ENCODE assay signal across 13 cellular contexts in genomic region chr5:158725223-158725825, GRCh38.
DNase-seq lines count a peak whose midpoint lies in the region; ATAC-seq and TF ChIP-seq lines count a peak whose summit lies in the region.
"Had no signal": no experiment of that assay in that cellular context is flagged by ENCODE, and none has a peak within 500 bp of the region (broad histone marks: within the 10 kb centered on the region; RNA-seq: fewer than 3 reads in every experiment).

No MANE protein-coding gene starts in this region.

- no peaks in the 10 kb centered on the region for H3K9me3 Mint-ChIP-seq in nephron
- H3K9me3 Mint-ChIP-seq: activated CD4-positive, alpha-beta memory T cell treated with anti-CD3 and anti-CD28 coated beads, Interleukin-2, amount 10 ng/mL, durations not matched to agents 7 days and 5 days had no signal

- H4K20me1 ChIP-seq in DND-41 (ENCODE audit: insufficient read depth, low read length): no peaks in the 10 kb centered on the region

- DNase-seq in DND-41 (no peak), NCI-H1694 (lab: John Stamatoyannopoulos, UW) (peak; percentile 91), adipocyte (ENCODE audit: low read depth) (no peak), A172 (ENCODE audit: low spot score) (no peak), T-helper 9 cell (no peak)
- DNase-seq: activated CD4-positive, alpha-beta memory T cell treated with anti-CD3 and anti-CD28 coated beads, Interleukin-2, amount 10 ng/mL, durations not matched to agents 7 days and 5 days; erythroblast had no signal

- H3K4me3 ChIP-seq in DND-41 (ENCODE audit: low read depth in 1 of 2, low read length in 2 of 2) (no peak overlapping the region), adipocyte (ENCODE audit: low read length) (peak overlapping the region; percentile 20)
- H3K4me3 ChIP-seq: breast epithelium, right atrium auricular region, suprapubic skin had no signal

- no peak overlapping the region for H3K4me2 ChIP-seq in DND-41 (ENCODE audit: insufficient read depth, low read length)

- H3K27ac Mint-ChIP-seq in nephron: peak overlapping the region; percentile 28 to 54 (median 54)
- H3K27ac Mint-ChIP-seq: activated CD4-positive, alpha-beta memory T cell treated with anti-CD3 and anti-CD28 coated beads, Interleukin-2, amount 10 ng/mL, durations not matched to agents 7 days and 5 days had no signal

- H3K9me3 ChIP-seq in DND-41 (ENCODE audit: insufficient read depth, low read length, severe bottlenecking) (no peaks in the 10 kb centered on the region), adipocyte (ENCODE audit: control insufficient read depth, low read length) (no peaks in the 10 kb centered on the region)
- H3K9me3 ChIP-seq: breast epithelium, right atrium auricular region, suprapubic skin had no signal

- no peaks in the 10 kb centered on the region for H3K79me2 ChIP-seq in DND-41 (ENCODE audit: insufficient read depth, low read length)

- H3K4me1 Mint-ChIP-seq in nephron: peaks cover 40% of the 10 kb centered on the region
- H3K4me1 Mint-ChIP-seq: activated CD4-positive, alpha-beta memory T cell treated with anti-CD3 and anti-CD28 coated beads, Interleukin-2, amount 10 ng/mL, durations not matched to agents 7 days and 5 days had no signal

- H3K36me3 ChIP-seq in DND-41 (ENCODE audit: insufficient read depth, low read length): peaks cover 3% of the 10 kb centered on the region; the same call in 1 of the 2 replicates
- peaks cover 47% of the 10 kb centered on the region for H3K36me3 ChIP-seq in adipocyte (ENCODE audit: control insufficient read depth, insufficient read depth, low read length, severe bottlenecking)
- H3K36me3 ChIP-seq: breast epithelium, suprapubic skin had no signal

- H3K4me1 ChIP-seq in DND-41 (ENCODE audit: insufficient read depth, low read length) (no peaks in the 10 kb centered on the region), adipocyte (ENCODE audit: control insufficient read depth, insufficient read depth, low read length) (peaks cover 68% of the 10 kb centered on the region)
- H3K4me1 ChIP-seq: breast epithelium had no signal

- no peaks in the 10 kb centered on the region for H3K27me3 ChIP-seq in DND-41 (ENCODE audit: insufficient read depth, low read length, poor library complexity)
- H3K27me3 ChIP-seq in adipocyte (replicated peaks; ENCODE audit: control insufficient read depth, insufficient read depth, low read length): no peaks in the 10 kb centered on the region
- H3K27me3 ChIP-seq: breast epithelium, right atrium auricular region, suprapubic skin had no signal

- H3K4me3 Mint-ChIP-seq in nephron: no peak overlapping the region
- H3K4me3 Mint-ChIP-seq: activated CD4-positive, alpha-beta memory T cell treated with anti-CD3 and anti-CD28 coated beads, Interleukin-2, amount 10 ng/mL, durations not matched to agents 7 days and 5 days had no signal

- no peak overlapping the region for H3K27ac ChIP-seq in DND-41 (ENCODE audit: low read length)
- H3K27ac ChIP-seq: right atrium auricular region, suprapubic skin had no signal

- no peak overlapping the region for H2AFZ ChIP-seq in DND-41 (ENCODE audit: low read depth, low read length)

- ATAC-seq in DND-41 (ENCODE audit: insufficient read depth, low read depth) (no peak), GM21737 (IDR thresholded peaks at IDR 0.05; ENCODE audit: unreplicated experiment) (no peak), GM21529 (IDR thresholded peaks at IDR 0.05; ENCODE audit: unreplicated experiment) (no peak)

- TF ChIP-seq CTCF in DND-41 (IDR thresholded peaks at IDR 0.05; ENCODE audit: borderline replicate concordance, extremely low read depth, low read length, poor library complexity, severe bottlenecking) (peak; percentile 25), nephron (IDR thresholded peaks at IDR 0.05; ENCODE audit: unreplicated experiment in 3 of 3) (no peak)

- H3K9ac ChIP-seq in DND-41 (ENCODE audit: low read depth, low read length) (no peak overlapping the region), adipocyte (ENCODE audit: low read length) (peak overlapping the region; percentile 63)

- H3K27me3 Mint-ChIP-seq in nephron (ENCODE audit: low read depth): no peaks in the 10 kb centered on the region

- H3K36me3 Mint-ChIP-seq in nephron (ENCODE audit: low read depth): peaks cover 18% of the 10 kb centered on the region
